Comparison of ENCODE assay signal across 16 cellular contexts in genomic region chr9:92752812-92753404, GRCh38. TPM values are rescaled to one million over a fixed set of nuclear protein-coding genes. Genes with fewer than 3 reads are reported as not detected.
DNase-seq lines count a peak whose midpoint lies in the region; ATAC-seq, FAIRE-seq and TF ChIP-seq lines count a peak whose summit lies in the region.
"Had no signal": no experiment of that assay in that cellular context is flagged by ENCODE, and none has a peak within 500 bp of the region (broad histone marks: within the 10 kb centered on the region; RNA-seq: fewer than 3 reads in every experiment).

No MANE protein-coding gene starts in this region.

- H3K9me2 ChIP-seq in DOHH2 (replicated peaks; ENCODE audit: control insufficient read depth, low read length), result no peaks in the 10 kb centered on the region

- peaks cover 90% of the 10 kb centered on the region for H3K79me2 ChIP-seq in DOHH2 (ENCODE audit: control insufficient read depth, low read length)
- peaks cover 39% of the 10 kb centered on the region for H3K79me2 ChIP-seq in GM12878 (ENCODE audit: control insufficient read depth, insufficient read depth, low read length)

- CTCF ChIA-PET in GM12878 (lab: Yijun Ruan, JAX), result interaction anchor here (1.0 kb wide), 1 partner anchor 12 kb away, joined by 3 read pairs; no protein-coding TSS in a partner anchor

- no peak overlapping the region for H2AFZ ChIP-seq in GM12878 (ENCODE audit: control insufficient read depth, low read depth, low read length)

- no peak overlapping the region for H3K4me3 ChIP-seq in BLaER1 treated with 17β-estradiol and CSF1 and Interleukin-3, amounts not matched to agents 10 nM and 100 nM
- no peak overlapping the region for H3K4me3 ChIP-seq in DOHH2 (ENCODE audit: low read length)
- H3K4me3 ChIP-seq in GM12878, result no peak overlapping the region
- H3K4me3 ChIP-seq in neutrophil (ENCODE audit: low read depth in 1 of 2, low read length in 1 of 2), result no peak overlapping the region
- H3K4me3 ChIP-seq in thyroid gland (replicated peaks in 1 of 3), result no peak overlapping the region
- H3K4me3 ChIP-seq: adrenal gland, breast epithelium, smooth muscle cell had no signal

- H3K27me3 ChIP-seq in BLaER1 treated with 17β-estradiol and CSF1 and Interleukin-3, amounts not matched to agents 10 nM and 100 nM, result no peaks in the 10 kb centered on the region
- no peaks in the 10 kb centered on the region for H3K27me3 ChIP-seq in DOHH2 (ENCODE audit: control insufficient read depth, low read length)
- H3K27me3 ChIP-seq in GM12878 (replicated peaks in 1 of 2; ENCODE audit: control insufficient read depth in 2 of 2, insufficient read depth in 2 of 2, low read length in 1 of 2), result no peaks in the 10 kb centered on the region
- H3K27me3 ChIP-seq in neutrophil, result no peaks in the 10 kb centered on the region
- no peaks in the 10 kb centered on the region for H3K27me3 ChIP-seq in thyroid gland
- H3K27me3 ChIP-seq: adrenal gland, breast epithelium had no signal

- WGBS in GM12878 (ENCODE audit: insufficient coverage, insufficient replicate concordance, low lambda C conversion rate, missing lambda C conversion rate), result 43% methylated on average over 4 of the region's 4 CpGs
- WGBS in thyroid gland, 2 donors, result 70 to 77% methylated on average over 4 of the region's 4 CpGs

- no peak overlapping the region for H3K9ac ChIP-seq in BLaER1 treated with 17β-estradiol and CSF1 and Interleukin-3, amounts not matched to agents 10 nM and 100 nM
- H3K9ac ChIP-seq in GM12878 (ENCODE audit: control insufficient read depth, insufficient read depth, low read length), result no peak overlapping the region

- peak overlapping the region; percentile 11 to 56 (median 44); a peak in 19 of 22 replicates for H3K4me2 ChIP-seq in BLaER1 treated with 17β-estradiol and CSF1 and Interleukin-3, amounts not matched to agents 10 nM and 100 nM
- H3K4me2 ChIP-seq in DOHH2 (ENCODE audit: low read length) (peak overlapping the region; percentile 18), GM12878 (ENCODE audit: control insufficient read depth, insufficient read depth) (no peak overlapping the region)
- H3K4me2 ChIP-seq: smooth muscle cell had no signal

- TF ChIP-seq RAD21 in GM12878 (IDR thresholded peaks at IDR 0.05; ENCODE audit: insufficient read depth, low read depth, low read length), result no peak

- H3K4me1 ChIP-seq in BLaER1 treated with 17β-estradiol and CSF1 and Interleukin-3, amounts not matched to agents 10 nM and 100 nM, result peaks cover 39 to 73% (median 60%) of the 10 kb centered on the region in 10 experiments
- H3K4me1 ChIP-seq in DOHH2 (ENCODE audit: control insufficient read depth, low read length) (peaks cover 22% of the 10 kb centered on the region), GM12878 (ENCODE audit: control insufficient read depth, insufficient read depth, low read length) (peaks cover 6% of the 10 kb centered on the region), neutrophil (ENCODE audit: control insufficient read depth in 1 of 2, insufficient read depth in 1 of 2, low read depth in 1 of 2, low read length in 1 of 2) (peaks cover 52 to 70% of the 10 kb centered on the region in 2 experiments), thyroid gland (peaks cover 29 to 33% of the 10 kb centered on the region in 2 donors)
- H3K4me1 ChIP-seq: breast epithelium, Caco-2 had no signal

- POLR2A ChIA-PET in GM12878 (lab: Charles Lee), result interaction anchor here (1.1 kb wide), 1 partner anchor 11 kb away, joined by 3 read pairs; no protein-coding TSS in a partner anchor

- H3K36me3 ChIP-seq in BLaER1 treated with 17β-estradiol and CSF1 and Interleukin-3, amounts not matched to agents 10 nM and 100 nM, result peaks cover 6 to 52% (median 30%) of the 10 kb centered on the region in 11 experiments; a peak in 20 of 22 replicates
- H3K36me3 ChIP-seq in DOHH2 (ENCODE audit: control insufficient read depth, low read length) (no peaks in the 10 kb centered on the region; the same call in 1 of the 2 replicates), GM12878 (ENCODE audit: control insufficient read depth in 2 of 2, insufficient read depth in 2 of 2, low read length in 1 of 2) (peaks cover 0 to 4% of the 10 kb centered on the region in 2 experiments; a peak in 1 of 4 replicates), neutrophil (peaks cover 6% of the 10 kb centered on the region), thyroid gland (no peaks in the 10 kb centered on the region)
- H3K36me3 ChIP-seq: adrenal gland, breast epithelium had no signal

- FAIRE-seq in GM12878 (lab: Jason Lieb, UNC), result no peak
- FAIRE-seq: frontal cortex had no signal

- TF ChIP-seq CTCF in DOHH2 (IDR thresholded peaks at IDR 0.05; ENCODE audit: low read depth, low read length, poor library complexity, severe bottlenecking), result no peak
- no peak for TF ChIP-seq CTCF in GM12878 (IDR thresholded peaks at IDR 0.05 in 2 of 3, conservative IDR thresholded peaks at IDR 0.05 in 1 of 3; ENCODE audit: control insufficient read depth in 2 of 3, extremely low read depth in 1 of 3, insufficient read depth in 1 of 3, low read depth in 3 of 3, low read length in 3 of 3)
- TF ChIP-seq CTCF in neutrophil (IDR thresholded peaks at IDR 0.05), result no peak
- no peak for TF ChIP-seq CTCF in thyroid gland (IDR thresholded peaks at IDR 0.05)

- in situ Hi-C loops in GM12878 (cut with MboI), result no loop called here

- RAD21 ChIA-PET in GM12878 (lab: Charles Lee; ENCODE audit: unreplicated experiment), result no interaction called here

- no TSS peak for BruUV-seq in GM12878 (replicated peaks; lab: Mats Ljungman, UMichigan)

- peaks cover 28 to 88% (median 50%) of the 10 kb centered on the region in 11 experiments for H4K20me1 ChIP-seq in BLaER1 treated with 17β-estradiol and CSF1 and Interleukin-3, amounts not matched to agents 10 nM and 100 nM
- H4K20me1 ChIP-seq in DOHH2 (ENCODE audit: control insufficient read depth, insufficient read depth, low read depth, low read length) (peaks cover 21% of the 10 kb centered on the region), GM12878 (ENCODE audit: control insufficient read depth, insufficient read depth) (0 out of 2 replicates have a peak, but pooled peaks cover 3% of the 10 kb centered on the region)

- SMC1A ChIA-PET in GM12878 (lab: Charles Lee; ENCODE audit: uncharacterized antibody, unreplicated experiment), result interaction anchor here (0.8 kb wide), 1 partner anchor 9 kb away, joined by 4 read pairs; no protein-coding TSS in a partner anchor

- TF ChIP-seq POLR2A in GM12878 (IDR thresholded peaks at IDR 0.05; ENCODE audit: low read depth, low read length) (no peak), thyroid gland (IDR thresholded peaks at IDR 0.05) (no peak)

- H3K9me3 ChIP-seq in BLaER1 treated with 17β-estradiol and CSF1 and Interleukin-3, amounts not matched to agents 10 nM and 100 nM (replicated peaks in 1 of 11), result peaks cover 7 to 65% (median 50%) of the 10 kb centered on the region in 11 experiments
- H3K9me3 ChIP-seq in DOHH2 (ENCODE audit: control insufficient read depth, insufficient read depth, low read length), result no peaks in the 10 kb centered on the region
- H3K9me3 ChIP-seq in GM12878 (replicated peaks; ENCODE audit: control insufficient read depth, insufficient read depth, low read length), result peaks cover 6% of the 10 kb centered on the region; the same call in 2 of the 3 replicates
- H3K9me3 ChIP-seq in neutrophil, result no peaks in the 10 kb centered on the region
- H3K9me3 ChIP-seq in thyroid gland, result no peaks in the 10 kb centered on the region
- H3K9me3 ChIP-seq: adrenal gland, breast epithelium, Caco-2 had no signal

- no peak for DNase-seq in GM12878 (ENCODE audit: low read depth, low spot score)
- no peak for DNase-seq in thyroid gland
- no peak for DNase-seq in NCI-H2029 (lab: John Stamatoyannopoulos, UW)
- no peak for DNase-seq in kidney glomerular epithelial cell (lab: John Stamatoyannopoulos, UW)
- DNase-seq: Caco-2, EL, NCI-H1092 treated with DMSO at 0.1 percent for 48 hours, PC-3 had no signal

- H3F3A ChIP-seq in DOHH2 (ENCODE audit: control insufficient read depth, insufficient read depth), result no peaks in the 10 kb centered on the region

- ATAC-seq in GM12878, result peak; percentile 31; the same call in 1 of the 3 replicates
- ATAC-seq: PC-3 had no signal

- no peak for TF ChIP-seq EP300 in GM12878 (IDR thresholded peaks at IDR 0.05; ENCODE audit: borderline replicate concordance in 1 of 2, control insufficient read depth in 1 of 2, low read depth in 2 of 2, low read length in 2 of 2)

- intact Hi-C loops in GM12878 (cut with micrococcal nuclease; ENCODE audit: unreplicated experiment), result no loop called here
- intact Hi-C loops in thyroid gland (cut with DNase I), result no loop called here

- 0 out of 22 replicates have a peak overlapping the region, but pooled peaks of 1 of the 11 experiments have one; percentile 27 for H3K27ac ChIP-seq in BLaER1 treated with 17β-estradiol and CSF1 and Interleukin-3, amounts not matched to agents 10 nM and 100 nM
- H3K27ac ChIP-seq in DOHH2 (ENCODE audit: low read depth, low read length) (no peak overlapping the region), GM12878 (ENCODE audit: control insufficient read depth, insufficient read depth) (no peak overlapping the region), neutrophil (peak overlapping the region; percentile 66), thyroid gland (peak overlapping the region in 1 of 3 donors; percentile 69)
- H3K27ac ChIP-seq: breast epithelium, epithelial cell of prostate had no signal

RNA-seq across cellular contexts. Expression of gene BICD2, which starts 11.7 kb away (rescaled TPM):
- 24.1 and 27.6 TPM in 2 replicates for total RNA-seq in GM12878 (2013; cell fraction: nucleolus; rRNA removed)
- total RNA-seq in GM12878 (2014; rRNA removed), result 19.2 and 20.2 TPM in 2 replicates
- 13.6 and 14.4 TPM in 2 replicates for total RNA-seq in GM12878 (2014; rRNA removed; fragmentation: Illumina TruSeq; extraction: Trizol)
- total RNA-seq in GM12878 (2021), result 24.1 and 25.5 TPM in 2 replicates
- 6.3 TPM for polyA plus RNA-seq in GM12878 (2011; ENCODE audit: low read depth)
- polyA plus RNA-seq in GM12878 (2011; rRNA removed), result 4.2 and 5.3 TPM in 2 replicates
- 6.6 and 7.1 TPM in 2 replicates for polyA plus RNA-seq in GM12878 (2011; cell fraction: cytosol; rRNA removed)
- polyA plus RNA-seq in GM12878 (2011; cell fraction: nucleus; rRNA removed), result 8.7 and 12.9 TPM in 2 replicates
- polyA plus RNA-seq in GM12878 (2012), result 10.9 and 13.5 TPM in 2 replicates
- 10.1 and 11.9 TPM in 2 replicates for polyA plus RNA-seq in GM12878 (2014; fragmentation: Illumina TruSeq; extraction: Trizol)
- polyA plus RNA-seq in GM12878 (2014; fragmentation: Nextera tagmentation; extraction: Ambion mirVana), result 1 to 10 TPM; 5.8 to 7.0 TPM
- 14.5 and 16.1 TPM in 2 replicates for polyA plus RNA-seq in GM12878 (2014; rRNA removed)
- polyA plus RNA-seq in GM12878 (2016; fragmentation: Nextera tagmentation; extraction: Ambion mirVana), result 10 to 100 TPM; 14.3 to 15.1 TPM
- 6.7 and 7.2 TPM in 2 replicates for polyA minus RNA-seq in GM12878 (2011; rRNA and poly(A)+ RNA removed)
- 3.2 and 3.7 TPM in 2 replicates for polyA minus RNA-seq in GM12878 (2011; cell fraction: cytosol; rRNA and poly(A)+ RNA removed)
- polyA minus RNA-seq in GM12878 (2011; cell fraction: nucleus; rRNA and poly(A)+ RNA removed), result 5.0 and 9.8 TPM in 2 replicates
- 10 to 100 TPM; 26.1 to 33.3 (median 28.2) TPM for total RNA-seq in thyroid gland
